In genomic region chr20:50346372-50347347, GRCh38 we compare ENCODE assay signal across 8 cellular contexts.
A peak's percentile ranks its signal among the peaks of the same experiment; 100 is the strongest.
DNase-seq lines count a peak whose midpoint lies in the region; ATAC-seq and TF ChIP-seq lines count a peak whose summit lies in the region.

No MANE protein-coding gene starts in this region.

- no peak for TF ChIP-seq RAD21 in IMR-90 (IDR thresholded peaks at IDR 0.05; ENCODE audit: low read length)

- H3K9me1 ChIP-seq in IMR-90 (ENCODE audit: insufficient read depth, low read length): peaks cover 12% of the 10 kb centered on the region

- H2AK5ac ChIP-seq in IMR-90 (ENCODE audit: low read depth, low read length): peak overlapping the region; percentile 99

- H3K9ac ChIP-seq in IMR-90 (ENCODE audit: low read depth, low read length) (no peak overlapping the region), parathyroid adenoma (no peak overlapping the region)

- dilution Hi-C loops in IMR-90 (cut with HindIII; ENCODE audit: low sequenced_read_pairs, unreplicated experiment): no loop called here

- H2AK9ac ChIP-seq in IMR-90 (replicated peaks; ENCODE audit: low read depth, low read length, poor library complexity): peak overlapping the region; percentile 51

- TF ChIP-seq CTCF in AG04450 (IDR thresholded peaks at IDR 0.05; ENCODE audit: low read depth, low read length): no peak
- no peak for TF ChIP-seq CTCF in IMR-90 (conservative IDR thresholded peaks at IDR 0.05; ENCODE audit: low read depth, low read length)
- no peak for TF ChIP-seq CTCF in fibroblast of villous mesenchyme (IDR thresholded peaks at IDR 0.05; ENCODE audit: insufficient read depth, low read depth, low read length)
- no peak for TF ChIP-seq CTCF in parathyroid adenoma (IDR thresholded peaks at IDR 0.05)

- H2BK15ac ChIP-seq in IMR-90 (ENCODE audit: low read depth, low read length): peak overlapping the region; percentile 53; the same call in 2 of the 3 replicates

- peaks cover 0 to 6% of the 10 kb centered on the region in 2 experiments; a peak in 1 of 4 replicates for H3K79me1 ChIP-seq in IMR-90 (ENCODE audit: low read depth in 1 of 2, low read length in 2 of 2)

- DNase-seq in AG04450 (ENCODE audit: low read depth, low spot score) (peak; percentile 71), IMR-90 (peak; percentile 92), T1000 (lab: John Stamatoyannopoulos, UW) (peak; percentile 74), fibroblast of villous mesenchyme (ENCODE audit: low read depth) (peak; percentile 90), activated gamma-delta T cell (lab: John Stamatoyannopoulos, UW) (no peak)

- intact Hi-C loops in IMR-90 (cut with micrococcal nuclease): no loop called here

- H4K91ac ChIP-seq in IMR-90 (ENCODE audit: insufficient read depth, low read depth, low read length): peak overlapping the region; percentile 76

- H3K18ac ChIP-seq in IMR-90 (ENCODE audit: low read depth, low read length): peak overlapping the region; percentile 46

- H3K4me1 ChIP-seq in IMR-90 (ENCODE audit: control insufficient read depth, insufficient read depth, low read length) (peaks cover 11% of the 10 kb centered on the region), parathyroid adenoma (no peaks in the 10 kb centered on the region)

- ATAC-seq in IMR-90 (ENCODE audit: low read depth) (peak; percentile 92), GM19395 (IDR thresholded peaks at IDR 0.05; ENCODE audit: unreplicated experiment) (no peak), GM21786 (IDR thresholded peaks at IDR 0.05; ENCODE audit: unreplicated experiment) (no peak)

- POLR2A ChIA-PET in AG04450 (lab: Yijun Ruan, JAX): interaction anchor here (0.8 to 1.0 kb wide), 2 partner anchors 38 to 48 kb away, joined by 3 read pairs; no protein-coding TSS in a partner anchor
- POLR2A ChIA-PET in IMR-90 (lab: Charles Lee; ENCODE audit: unreplicated experiment): no interaction called here

- no peak overlapping the region for H3K56ac ChIP-seq in IMR-90 (ENCODE audit: extremely low read depth, insufficient read depth, low read length)

- no peaks in the 10 kb centered on the region; the same call in 1 of the 2 replicates for H4K20me1 ChIP-seq in IMR-90 (ENCODE audit: insufficient read depth, low read length)

- CTCF ChIA-PET in AG04450 (lab: Charles Lee) (no interaction called here), IMR-90 (lab: Yijun Ruan, JAX) (interaction anchor here (0.6 to 0.7 kb wide), 2 partner anchors 56 to 415 kb away, joined by 3 read pairs; no protein-coding TSS in a partner anchor)

- in situ Hi-C loops in IMR-90 (cut with MboI; ENCODE audit: low sequenced_read_pairs): no loop called here

- H3K36me3 ChIP-seq in IMR-90 (ENCODE audit: control insufficient read depth, insufficient read depth, low read length): no peaks in the 10 kb centered on the region
- H3K36me3 ChIP-seq in parathyroid adenoma (ENCODE audit: control insufficient read depth, insufficient read depth, low read length): no peaks in the 10 kb centered on the region

- H3K23ac ChIP-seq in IMR-90 (ENCODE audit: low read depth, low read length): peak overlapping the region; percentile 48

- H3K9me3 ChIP-seq in AG04450 (ENCODE audit: control insufficient read depth, insufficient read depth, low read length): no peaks in the 10 kb centered on the region; the same call in 1 of the 2 replicates
- H3K9me3 ChIP-seq in IMR-90 (ENCODE audit: control insufficient read depth, insufficient read depth, low read length): no peaks in the 10 kb centered on the region
- no peaks in the 10 kb centered on the region for H3K9me3 ChIP-seq in parathyroid adenoma (ENCODE audit: control insufficient read depth, low read length)

- no peaks in the 10 kb centered on the region for H3K79me2 ChIP-seq in parathyroid adenoma

- H3K27me3 ChIP-seq in AG04450 (ENCODE audit: control insufficient read depth, insufficient read depth, low read length) (no peaks in the 10 kb centered on the region), IMR-90 (ENCODE audit: control insufficient read depth, insufficient read depth, low read length) (no peaks in the 10 kb centered on the region), parathyroid adenoma (ENCODE audit: control insufficient read depth, insufficient read depth, low read length) (no peaks in the 10 kb centered on the region)

- TF ChIP-seq POLR2A in IMR-90 (IDR thresholded peaks at IDR 0.05; ENCODE audit: low read depth, low read length): no peak

- H3K4me3 ChIP-seq in AG04450 (ENCODE audit: low read depth, low read length): no peak overlapping the region
- H3K4me3 ChIP-seq in IMR-90 (ENCODE audit: insufficient read depth, low read depth, low read length): no peak overlapping the region
- no peak overlapping the region for H3K4me3 ChIP-seq in fibroblast of villous mesenchyme (ENCODE audit: low read depth, low read length)
- H3K4me3 ChIP-seq in parathyroid adenoma (ENCODE audit: low read depth, low read length): no peak overlapping the region

- 0 out of 2 replicates have a peak overlapping the region, but pooled peaks have one; percentile 2 for H3K4me2 ChIP-seq in IMR-90 (ENCODE audit: low read depth, low read length)
- H3K4me2 ChIP-seq in parathyroid adenoma (ENCODE audit: low read length): no peak overlapping the region

- H3K4ac ChIP-seq in IMR-90 (ENCODE audit: low read depth, low read length): peak overlapping the region; percentile 82

- peak overlapping the region; percentile 86 for H2BK20ac ChIP-seq in IMR-90 (ENCODE audit: low read depth, low read length)

- H4K8ac ChIP-seq in IMR-90 (ENCODE audit: low read depth in 2 of 2, low read length in 2 of 2): peak overlapping the region; percentile 4 to 78; a peak in 2 of 4 replicates

- 44% methylated on average over 14 of the region's 26 CpGs; no CpG with 5 or more reads in 1 of the 2 experiments for WGBS in IMR-90 (ENCODE audit: extremely low coverage in 2 of 2, insufficient read length in 1 of 2), 2 experiments

- H3K27ac ChIP-seq in AG04450 (ENCODE audit: low read depth, low read length): no peak overlapping the region
- H3K27ac ChIP-seq in IMR-90 (ENCODE audit: insufficient read depth, low read length): peak overlapping the region; percentile 21
- H3K27ac ChIP-seq in parathyroid adenoma: peak overlapping the region; percentile 50

- no TSS peak for BruUV-seq in IMR-90 (replicated peaks; lab: Mats Ljungman, UMichigan)

- peak overlapping the region; percentile 76 for H3K14ac ChIP-seq in IMR-90 (replicated peaks; ENCODE audit: low read depth, low read length)

- peak overlapping the region; percentile 82 for H2AFZ ChIP-seq in IMR-90 (replicated peaks; ENCODE audit: low read length, poor library complexity)
- H2AFZ ChIP-seq in parathyroid adenoma: no peak overlapping the region

- H2BK5ac ChIP-seq in IMR-90 (ENCODE audit: low read depth, low read length, poor library complexity, severe bottlenecking): peak overlapping the region; percentile 0

- peak overlapping the region; percentile 90 for H2BK120ac ChIP-seq in IMR-90 (ENCODE audit: low read depth, low read length)

- H4K5ac ChIP-seq in IMR-90 (ENCODE audit: low read depth, low read length): no peak overlapping the region

TF ChIP-seq in IMR-90, 13 proteins besides CTCF, POLR2A, EP300 and RAD21:
- TF ChIP-seq MAZ (IDR thresholded peaks at IDR 0.05; ENCODE audit: borderline replicate concordance, low read depth, low read length) (0 out of 2 replicates have a peak, but pooled peaks have one; percentile 6), USF2 (IDR thresholded peaks at IDR 0.05; ENCODE audit: low read depth, low read length) (peak; percentile 6; the same call in 1 of the 2 replicates), NFE2L2 (IDR thresholded peaks at IDR 0.05; ENCODE audit: low read depth, low read length) (no peak), BHLHE40 (IDR thresholded peaks at IDR 0.05; ENCODE audit: low read depth, low read length) (peak; percentile 80), CEBPB (IDR thresholded peaks at IDR 0.05; ENCODE audit: low read depth, low read length) (peak; percentile 20; the same call in 1 of the 2 replicates)
